ENCODE assay signal across 15 cellular contexts in genomic region chr13:103772576-103772975, GRCh38.
DNase-seq lines count a peak whose midpoint lies in the region; ATAC-seq, FAIRE-seq and TF ChIP-seq lines count a peak whose summit lies in the region.
"Had no signal": no experiment of that assay in that cellular context is flagged by ENCODE, and none has a peak within 500 bp of the region (broad histone marks: within the 10 kb centered on the region; RNA-seq: fewer than 3 reads in every experiment).

No MANE protein-coding gene starts in this region.

- TF ChIP-seq POLR2A in H1 (IDR thresholded peaks at IDR 0.05; ENCODE audit: control extremely low read depth in 1 of 2, low read depth in 2 of 2, low read length in 2 of 2) = no peak
- TF ChIP-seq POLR2A in breast epithelium (IDR thresholded peaks at IDR 0.05) = no peak

- no peak overlapping the region for H3K4me2 ChIP-seq in H1 (ENCODE audit: insufficient read depth in 1 of 2, low read depth in 2 of 2, low read length in 2 of 2)

- TF ChIP-seq RAD21 in H1 (IDR thresholded peaks at IDR 0.05 in 1 of 2, conservative IDR thresholded peaks at IDR 0.05 in 1 of 2; ENCODE audit: low read depth in 2 of 2, low read length in 2 of 2) = peak; percentile 62 to 68; a peak in 3 of 4 replicates

- no peaks in the 10 kb centered on the region for H3K36me3 ChIP-seq in H1 (ENCODE audit: control insufficient read depth in 2 of 4, insufficient read depth in 4 of 4, low read length in 3 of 4)
- no peaks in the 10 kb centered on the region for H3K36me3 ChIP-seq in breast epithelium
- H3K36me3 ChIP-seq: MG63, prostate gland had no signal

- intact Hi-C loops in left colon (cut with DNase I, micrococcal nuclease) = no loop called here
- intact Hi-C loops in breast epithelium (cut with DNase I; ENCODE audit: low total_unique reads) = no loop called here

- peaks cover 4 to 5% of the 10 kb centered on the region in 2 experiments; a peak in 1 of 4 replicates for H3K9me3 ChIP-seq in H1 (ENCODE audit: insufficient read depth in 2 of 2, low read depth in 1 of 2, low read length in 1 of 2)
- H3K9me3 ChIP-seq in breast epithelium = peaks cover 0 to 12% of the 10 kb centered on the region in 2 donors
- H3K9me3 ChIP-seq: MG63, prostate gland had no signal

- no peak overlapping the region for H4K8ac ChIP-seq in H1 (ENCODE audit: extremely low read depth, insufficient read depth, low read length)

- no peak overlapping the region for H3K9ac ChIP-seq in H1 (replicated peaks in 1 of 4; ENCODE audit: extremely low read depth in 1 of 4, low read depth in 3 of 4, low read length in 3 of 4)

- no peak overlapping the region for H3K18ac ChIP-seq in H1 (ENCODE audit: extremely low read depth, low read length)

- ATAC-seq in left colon = no peak

- no peak overlapping the region for H4K5ac ChIP-seq in H1 (ENCODE audit: insufficient read length, low read depth, low read length)

- TF ChIP-seq EP300 in H1 (IDR thresholded peaks at IDR 0.05; ENCODE audit: borderline replicate concordance in 1 of 2, low read depth in 2 of 2, low read length in 2 of 2) = no peak

- H3K56ac ChIP-seq in H1 (replicated peaks; ENCODE audit: insufficient read length, low read depth, low read length) = no peak overlapping the region

- no peaks in the 10 kb centered on the region for H3K79me1 ChIP-seq in H1 (ENCODE audit: low read depth, low read length)

- no peak overlapping the region for H2BK15ac ChIP-seq in H1 (ENCODE audit: low read length)

- WGBS in H1 (ENCODE audit: extremely low coverage in 1 of 2, insufficient coverage in 1 of 2, insufficient read length in 1 of 2, insufficient replicate concordance in 2 of 2, low coverage in 1 of 2, low lambda C conversion rate in 2 of 2, missing lambda C conversion rate in 1 of 2), 2 experiments = 78% methylated on average over 8 of the region's 8 CpGs; no CpG with 5 or more reads in 1 of the 2 experiments

- H3K4me3 ChIP-seq in H1 (ENCODE audit: extremely low read depth in 1 of 4, insufficient read depth in 2 of 4, low read depth in 3 of 4, low read length in 4 of 4) (no peak overlapping the region), breast epithelium (no peak overlapping the region)
- H3K4me3 ChIP-seq: MG63, prostate gland had no signal

- H3K4me1 ChIP-seq in H1 (replicated peaks in 1 of 4; ENCODE audit: control insufficient read depth in 3 of 4, insufficient read depth in 4 of 4, low read length in 3 of 4) (no peaks in the 10 kb centered on the region), breast epithelium (no peaks in the 10 kb centered on the region)
- H3K4me1 ChIP-seq: prostate gland had no signal

- H2BK5ac ChIP-seq in H1 (ENCODE audit: low read depth, low read length) = no peak overlapping the region

- no peak overlapping the region for H2AK5ac ChIP-seq in H1 (ENCODE audit: low read depth, low read length)

- no peak overlapping the region for H3K14ac ChIP-seq in H1 (ENCODE audit: insufficient read length)

- no peak overlapping the region for H4K91ac ChIP-seq in H1 (replicated peaks; ENCODE audit: insufficient read length, low read length)

- CTCF ChIA-PET in H1 (lab: Charles Lee; ENCODE audit: partially characterized antibody) = interaction anchor here (0.7 to 2.3 kb wide), 10 partner anchors 10 to 704 kb away, joined by 3 to 11 read pairs (median 4); no protein-coding TSS in a partner anchor

- no peak overlapping the region for H3K23ac ChIP-seq in H1 (ENCODE audit: insufficient read length)

- no peak overlapping the region for H2BK12ac ChIP-seq in H1 (ENCODE audit: low read depth, low read length)

- no peak overlapping the region for H2AFZ ChIP-seq in H1 (ENCODE audit: low read length)

- H3K79me2 ChIP-seq in H1 (ENCODE audit: control insufficient read depth in 1 of 2, insufficient read depth in 2 of 2, low read length in 2 of 2) = no peaks in the 10 kb centered on the region

- POLR2A ChIA-PET in H1 (lab: Charles Lee; ENCODE audit: partially characterized antibody) = no interaction called here

- FAIRE-seq in H1 (lab: Jason Lieb, UNC) = no peak
- FAIRE-seq: urothelium cell line had no signal

- H3K4ac ChIP-seq in H1 (replicated peaks; ENCODE audit: insufficient read length, low read depth, low read length) = no peak overlapping the region

- no peak overlapping the region for H2BK120ac ChIP-seq in H1 (replicated peaks; ENCODE audit: low read depth, low read length)

- H2BK20ac ChIP-seq in H1 (ENCODE audit: low read length) = no peak overlapping the region

- DNase-seq in NCI-H526 (lab: John Stamatoyannopoulos, UW) (peak; percentile 4 to 51), H1 (ENCODE audit: low read depth in 1 of 2, low spot score in 2 of 2) (no peak), left colon (no peak), ecto neural progenitor cell (ENCODE audit: low spot score) (no peak), breast epithelium (ENCODE audit: low spot score in 2 of 2) (no peak)
- DNase-seq in stimulated activated naive CD4-positive, alpha-beta T cell treated with Interleukin-2 at 50 U/mL for 16 hours (lab: John Stamatoyannopoulos, UW) = no peak
- DNase-seq: activated CD8-positive, alpha-beta memory T cell treated with anti-CD3 and anti-CD28 coated beads, Interleukin-2, amount 50 U/mL, for 48 hours; MG63; midbrain; NCI-H2107; stimulated activated CD4-positive, alpha-beta T cell treated with anti-CD3 and anti-CD28 coated beads, Interleukin-1b, Interleukin-23, amount 100 ng/mL, for 48 hours had no signal

- no peaks in the 10 kb centered on the region for H4K20me1 ChIP-seq in H1 (replicated peaks in 1 of 2; ENCODE audit: control insufficient read depth in 1 of 2, insufficient read depth in 2 of 2, low read length in 2 of 2)

- H3K27ac ChIP-seq in 22Rv1 = no peak overlapping the region
- H3K27ac ChIP-seq in H1 (ENCODE audit: low read depth, low read length) = no peak overlapping the region
- H3K27ac ChIP-seq in breast epithelium = no peak overlapping the region
- H3K27ac ChIP-seq: prostate gland had no signal

- H3K23me2 ChIP-seq in H1 (ENCODE audit: low read depth, low read length) = no peaks in the 10 kb centered on the region

- H3K27me3 ChIP-seq in H1 (replicated peaks in 1 of 4; ENCODE audit: control insufficient read depth in 3 of 4, extremely low read depth in 1 of 4, insufficient read depth in 3 of 4, low read length in 3 of 4) = no peaks in the 10 kb centered on the region
- H3K27me3 ChIP-seq in breast epithelium = no peaks in the 10 kb centered on the region
- H3K27me3 ChIP-seq: MG63 had no signal

- TF ChIP-seq CTCF in 22Rv1 (IDR thresholded peaks at IDR 0.05) = peak; percentile 59
- peak; percentile 1 for TF ChIP-seq CTCF in GM12873 (IDR thresholded peaks at IDR 0.05; ENCODE audit: insufficient read depth, low read depth, low read length, missing control alignments)
- peak; percentile 23 to 50 (median 40); a peak in 3 of 4 replicates for TF ChIP-seq CTCF in H1 (IDR thresholded peaks at IDR 0.05; ENCODE audit: control extremely low read depth in 1 of 3, insufficient read depth in 1 of 3, low read depth in 1 of 3, low read length in 3 of 3)
- TF ChIP-seq CTCF in breast epithelium (IDR thresholded peaks at IDR 0.05) = no peak

TF ChIP-seq in H1, 55 proteins besides CTCF, POLR2A, EP300 and RAD21:
- no peak for TF ChIP-seq SP4 (IDR thresholded peaks at IDR 0.05; ENCODE audit: low read length)
- TF ChIP-seq PHF8 (conservative IDR thresholded peaks at IDR 0.05; ENCODE audit: low read depth, low read length) = no peak
- TF ChIP-seq SUZ12 (IDR thresholded peaks at IDR 0.05; ENCODE audit: low read length) = no peak

Comparison
In these comparisons a context has a peak if more than half of its experiments do, and no peak if none do; other contexts are left out.
1. CTCF ChIP-seq: peak in 22Rv1 (single experiment), GM12873 (single experiment) and H1 (3 of 3); none in breast epithelium (0 of 3).
2. DNase-seq: peak in NCI-H526 (2 of 2); none in H1 (0 of 2), left colon (0 of 2), stimulated activated naive CD4-positive, alpha-beta T cell treated with Interleukin-2 at 50 U/mL for 16 hours (single experiment), ecto neural progenitor cell (single experiment) and breast epithelium (0 of 2).